Comparison of ENCODE assay signal across 1 cellular context in genomic region chr14:55073856-55074255, GRCh38.
TF ChIP-seq lines count a peak whose summit lies in the region.

No MANE protein-coding gene starts in this region.

TF ChIP-seq in IMR-90, 13 proteins besides CTCF, POLR2A, EP300 and RAD21 (continued from another document):
- TF ChIP-seq SMC3 (IDR thresholded peaks at IDR 0.05; ENCODE audit: low read depth, low read length) (no peak), ELK1 (IDR thresholded peaks at IDR 0.05; ENCODE audit: borderline replicate concordance, low read depth, low read length) (no peak), FOS (IDR thresholded peaks at IDR 0.05; ENCODE audit: low read depth, low read length) (no peak), RFX5 (IDR thresholded peaks at IDR 0.05; ENCODE audit: low read depth, low read length) (no peak), MXI1 (IDR thresholded peaks at IDR 0.05; ENCODE audit: borderline replicate concordance, low read depth, low read length) (no peak), RCOR1 (IDR thresholded peaks at IDR 0.05; ENCODE audit: insufficient replicate concordance, low read length) (no peak), USF2 (IDR thresholded peaks at IDR 0.05; ENCODE audit: low read depth, low read length) (no peak), CHD1 (IDR thresholded peaks at IDR 0.05; ENCODE audit: low read depth, low read length) (no peak)
